10 cellular contexts compared by ENCODE assay signal in the genomic region with DNA sequence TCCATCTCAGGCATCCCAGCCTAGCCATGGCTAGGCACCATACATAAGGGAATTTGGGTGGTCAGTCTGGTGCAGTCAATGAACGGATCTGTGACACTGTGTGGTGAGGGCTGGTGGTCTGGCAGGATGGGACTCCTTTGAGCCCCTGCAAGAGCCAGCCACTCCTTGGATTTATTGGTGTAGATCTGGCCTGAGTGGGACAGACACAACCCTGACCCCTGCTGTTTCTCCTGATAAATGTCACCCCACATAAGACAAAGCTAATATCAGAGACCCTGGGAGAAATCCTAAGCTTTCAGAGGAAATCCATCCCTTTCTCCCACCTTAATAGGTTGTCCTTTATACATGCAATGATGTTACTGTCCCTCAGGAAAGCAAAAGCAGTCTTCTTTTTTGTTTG. TPM values are rescaled to one million over a fixed set of nuclear protein-coding genes. Genes with fewer than 3 reads are reported as not detected.
DNase-seq lines count a peak whose midpoint lies in the region; ATAC-seq and TF ChIP-seq lines count a peak whose summit lies in the region.
"Had no signal": no experiment of that assay in that cellular context is flagged by ENCODE, and none has a peak within 500 bp of the region (broad histone marks: within the 10 kb centered on the region; RNA-seq: fewer than 3 reads in every experiment).

No MANE protein-coding gene starts in this region.

- H3K36me3 ChIP-seq in prostate gland = no peaks in the 10 kb centered on the region

- no peaks in the 10 kb centered on the region for H3K9me3 Mint-ChIP-seq in activated T-cell treated with anti-CD3 and anti-CD28 coated beads, Interleukin-2, amount 50 U/mL, for 24 hours
- H3K9me3 Mint-ChIP-seq in central memory CD8-positive, alpha-beta T cell = no peaks in the 10 kb centered on the region

- H3K4me3 Mint-ChIP-seq in activated T-cell treated with anti-CD3 and anti-CD28 coated beads, Interleukin-2, amount 50 U/mL, for 24 hours = peak overlapping the region; percentile 91
- peak overlapping the region; percentile 45 for H3K4me3 Mint-ChIP-seq in central memory CD8-positive, alpha-beta T cell

- no peaks in the 10 kb centered on the region for H3K9me3 ChIP-seq in prostate gland

- H3K36me3 Mint-ChIP-seq in activated T-cell treated with anti-CD3 and anti-CD28 coated beads, Interleukin-2, amount 50 U/mL, for 24 hours (ENCODE audit: low read depth) = peaks cover 11% of the 10 kb centered on the region
- peaks cover 13% of the 10 kb centered on the region for H3K36me3 Mint-ChIP-seq in central memory CD8-positive, alpha-beta T cell (ENCODE audit: insufficient read depth)

- WGBS in prostate gland = 50% methylated on average over 1 of the region's 1 CpG

- H3K4me1 Mint-ChIP-seq in activated T-cell treated with anti-CD3 and anti-CD28 coated beads, Interleukin-2, amount 50 U/mL, for 24 hours (ENCODE audit: low read depth) = peaks cover 22% of the 10 kb centered on the region
- H3K4me1 Mint-ChIP-seq in central memory CD8-positive, alpha-beta T cell = peaks cover 27% of the 10 kb centered on the region

- peak in 3 of 4 experiments; percentile 10 to 33 (median 20) for TF ChIP-seq CTCF in prostate gland (IDR thresholded peaks at IDR 0.05)

- peaks cover 15% of the 10 kb centered on the region for H3K4me1 ChIP-seq in prostate gland (replicated peaks)

- no peak overlapping the region for H3K4me3 ChIP-seq in prostate gland

- no peaks in the 10 kb centered on the region for H3K27me3 Mint-ChIP-seq in activated T-cell treated with anti-CD3 and anti-CD28 coated beads, Interleukin-2, amount 50 U/mL, for 24 hours
- H3K27me3 Mint-ChIP-seq in central memory CD8-positive, alpha-beta T cell = peaks cover 21% of the 10 kb centered on the region

- ATAC-seq in central memory CD8-positive, alpha-beta T cell (replicated peaks; ENCODE audit: extremely low read depth, poor library complexity, severe bottlenecking) = no peak
- ATAC-seq in GM18858 (IDR thresholded peaks at IDR 0.05; ENCODE audit: unreplicated experiment) (no peak), HG03139 (IDR thresholded peaks at IDR 0.05; ENCODE audit: unreplicated experiment) (no peak), GM21529 (IDR thresholded peaks at IDR 0.05; ENCODE audit: unreplicated experiment) (no peak)

- DNase-seq in activated T-cell treated with anti-CD3 and anti-CD28 coated beads, Interleukin-2, amount 50 U/mL, for 24 hours = no peak
- no peak for DNase-seq in activated T-cell treated with anti-CD3 and anti-CD28 coated beads, Interleukin-2, amount 50 U/mL, for 48 hours
- DNase-seq in NCI-H524 treated with DMSO at 0.1 percent for 48 hours (lab: John Stamatoyannopoulos, UW) = peak; percentile 16
- no peak for DNase-seq in central memory CD8-positive, alpha-beta T cell (ENCODE audit: low spot score in 2 of 2)
- DNase-seq in prostate gland (ENCODE audit: low spot score) = no peak
- DNase-seq: amniotic stem cell, Karpas-422 had no signal

- no peak for TF ChIP-seq POLR2A in prostate gland (IDR thresholded peaks at IDR 0.05)

- no peaks in the 10 kb centered on the region for H3K27me3 ChIP-seq in prostate gland (replicated peaks; ENCODE audit: insufficient read depth)

- H3K27ac Mint-ChIP-seq in activated T-cell treated with anti-CD3 and anti-CD28 coated beads, Interleukin-2, amount 50 U/mL, for 24 hours = no peak overlapping the region
- H3K27ac Mint-ChIP-seq in central memory CD8-positive, alpha-beta T cell (ENCODE audit: low read depth) = no peak overlapping the region

- no peak overlapping the region for H3K27ac ChIP-seq in prostate gland

- intact Hi-C loops in prostate gland (cut with DNase I) = loop anchor here (5.0 kb wide), 1 partner anchor 104 kb away; a partner anchor contains a TSS

RNA-seq across cellular contexts. Expression of a gene that starts 2.3 kb away (rescaled TPM):
- total RNA-seq in prostate gland = 1 to 10 TPM; 2.3 to 9.7 TPM

RNA-seq across cellular contexts. Expression of a gene that starts 2.5 kb away (rescaled TPM):
- total RNA-seq in prostate gland = 100 to 1,000 TPM in 1 of 2 donors, 10 to 100 TPM in 1; 66.8 to 202 TPM

RNA-seq across cellular contexts. Expression of a gene that starts 13.7 kb away (rescaled TPM):
- 10 to 100 TPM; 11.8 to 49.5 TPM for total RNA-seq in prostate gland

RNA-seq across cellular contexts. Expression of a gene that starts 14.7 kb away (rescaled TPM):
- total RNA-seq in prostate gland = 10 to 100 TPM in 1 of 2 donors, 1 to 10 TPM in 1; 2.5 to 19.5 TPM

RNA-seq across cellular contexts. Expression of a gene that starts 23.9 kb away (rescaled TPM):
- 10 to 100 TPM; 20.1 to 36.1 TPM for total RNA-seq in prostate gland
